Comparison of ENCODE assay signal across 9 cellular contexts in genomic region chr1:94164885-94165284, GRCh38. TPM values are rescaled to one million over a fixed set of nuclear protein-coding genes. Genes with fewer than 3 reads are reported as not detected.
"Had no signal": no experiment of that assay in that cellular context is flagged by ENCODE, and none has a peak within 500 bp of the region (broad histone marks: within the 10 kb centered on the region; RNA-seq: fewer than 3 reads in every experiment).

No MANE protein-coding gene starts in this region.

RNA-seq across cellular contexts. Expression of gene ABCA4, which starts 43.9 kb away (rescaled TPM):
- total RNA-seq: activated naive CD4-positive, alpha-beta T cell treated with anti-CD3 and anti-CD28 coated beads, Interleukin-2, amount 50 U/mL, for 72 hours; activated naive CD8-positive, alpha-beta T cell treated with anti-CD3 and anti-CD28 coated beads for 36 hours; activated naive CD8-positive, alpha-beta T cell treated with anti-CD3 and anti-CD28 coated beads, Interleukin-2, amount 10 ng/mL, durations not matched to agents 7 days and 5 days; activated T-cell treated with anti-CD3 and anti-CD28 coated beads, Interleukin-2, amount 50 U/mL, for 4 hours; activated T-helper 1 cell treated with anti-CD3 and anti-CD28 coated beads, Interleukin-12 subunit alpha, Interleukin-12 subunit beta, Interleukin-2, Interleukin-4 antibody, amounts not matched to agents 30 ng/mL and 10 ng/mL and 1 ng/mL, durations not matched to agents 14 hours and 24 hours and 36 hours; activated T-helper 17 cell treated with anti-CD3 and anti-CD28 coated beads, Interleukin-2, amount 50 U/mL, for 72 hours; activated T-helper 2 cell treated with anti-CD3 and anti-CD28 coated beads, Interferon-gamma antibody, Interleukin-2, Interleukin-4, amounts not matched to agents 10 μg/mL and 5 μg/mL and 100 μg/mL, durations not matched to agents 14 hours and 24 hours and 36 hours; ascending aorta; cardiac muscle cell had no signal
